ENCODE assay signal across 20 cellular contexts in the genomic region with DNA sequence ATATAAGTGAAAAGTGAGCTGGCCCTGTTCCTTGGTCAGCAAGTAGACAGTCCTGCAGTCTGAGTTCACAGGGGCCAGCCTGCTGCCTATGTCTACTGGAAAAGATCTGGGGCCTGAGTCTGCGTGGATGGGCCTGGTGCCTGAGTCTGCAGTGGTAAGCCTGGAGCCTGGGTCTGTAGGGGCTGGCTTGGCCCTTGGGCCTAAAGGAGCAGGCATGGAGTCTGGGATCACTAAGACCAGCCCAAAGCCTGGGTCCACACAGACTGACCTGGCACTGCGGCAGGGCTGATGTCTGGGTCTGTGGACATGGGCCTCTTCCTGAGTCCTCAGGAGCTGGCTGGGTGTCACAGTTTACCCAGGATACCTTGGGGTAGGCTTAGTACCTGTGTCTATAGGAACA.
"Had no signal": no experiment of that assay in that cellular context is flagged by ENCODE, and none has a peak within 500 bp of the region (broad histone marks: within the 10 kb centered on the region; RNA-seq: fewer than 3 reads in every experiment).

No MANE protein-coding gene starts in this region.

- H3K27me3 ChIP-seq: esophagus muscularis mucosa, gastroesophageal sphincter, heart left ventricle, hepatocyte, left lung had no signal

- ATAC-seq: foreskin keratinocyte, gastroesophageal sphincter, left lung, left ventricle myocardium superior, mucosa of descending colon had no signal

- H3K79me2 ChIP-seq: hepatocyte had no signal

- DNase-seq: dermis blood vessel endothelial cell; dorsolateral prefrontal cortex; effector CD4-positive, alpha-beta T cell; effector memory CD4-positive, alpha-beta T cell; foreskin keratinocyte; heart left ventricle; hypothalamus; immature natural killer cell; islet precursor cell; kidney; kidney glomerular epithelial cell; left lung; left ventricle myocardium superior; lower lobe of right lung; mesenchymal stem cell; mucosa of descending colon had no signal

- H3K27ac ChIP-seq: coronary artery, dorsolateral prefrontal cortex, esophagus muscularis mucosa, foreskin keratinocyte, gastroesophageal sphincter, heart left ventricle, hepatocyte, left lung, lower lobe of right lung had no signal

- H3K36me3 ChIP-seq: esophagus muscularis mucosa, gastroesophageal sphincter, heart left ventricle, left lung, lower lobe of right lung had no signal

- H3K9me3 ChIP-seq: mucosa of descending colon had no signal

- H3K4me1 ChIP-seq: esophagus muscularis mucosa, foreskin keratinocyte, gastroesophageal sphincter, heart left ventricle, left lung, lower lobe of right lung had no signal

- H3K4me3 ChIP-seq: coronary artery, dorsolateral prefrontal cortex, esophagus muscularis mucosa, gastroesophageal sphincter, heart left ventricle, hepatocyte, left lung, lower lobe of right lung, mucosa of descending colon had no signal

- H3K4me2 ChIP-seq: hepatocyte had no signal

- H2AFZ ChIP-seq: hepatocyte had no signal
